ENCODE assay signal across 8 cellular contexts in genomic region chrX:139691493-139691842, GRCh38. TPM values are rescaled to one million over a fixed set of nuclear protein-coding genes. Genes with fewer than 3 reads are reported as not detected.
DNase-seq lines count a peak whose midpoint lies in the region; ATAC-seq, FAIRE-seq and TF ChIP-seq lines count a peak whose summit lies in the region.

No MANE protein-coding gene starts in this region.

- H3K27me3 ChIP-seq in H1 (replicated peaks in 1 of 4; ENCODE audit: control insufficient read depth in 3 of 4, extremely low read depth in 1 of 4, insufficient read depth in 3 of 4, low read length in 3 of 4), result peaks cover 0 to 25% (median 21%) of the 10 kb centered on the region in 4 experiments; a peak in 6 of 7 replicates
- no peaks in the 10 kb centered on the region; the same call in 1 of the 2 replicates for H3K27me3 ChIP-seq in BE2C

- H3K4me3 ChIP-seq in AG09309 (ENCODE audit: control insufficient read depth, low read depth, low read length) (peak overlapping the region; percentile 12; the same call in 1 of the 2 replicates), H1 (ENCODE audit: extremely low read depth in 1 of 4, insufficient read depth in 2 of 4, low read depth in 3 of 4, low read length in 4 of 4) (peak overlapping the region; percentile 34 to 62 (median 41); a peak in 7 of 8 replicates), BE2C (ENCODE audit: low read depth, low read length) (no peak overlapping the region)

- no peak for TF ChIP-seq EP300 in H1 (IDR thresholded peaks at IDR 0.05; ENCODE audit: borderline replicate concordance in 1 of 2, low read depth in 2 of 2, low read length in 2 of 2)

- H3K27ac ChIP-seq in H1 (ENCODE audit: low read depth, low read length), result no peak overlapping the region

- no peak for TF ChIP-seq RAD21 in H1 (IDR thresholded peaks at IDR 0.05 in 1 of 2, conservative IDR thresholded peaks at IDR 0.05 in 1 of 2; ENCODE audit: low read depth in 2 of 2, low read length in 2 of 2)

- H3K9me3 ChIP-seq in H1 (ENCODE audit: insufficient read depth in 2 of 2, low read depth in 1 of 2, low read length in 1 of 2), result no peaks in the 10 kb centered on the region
- no peaks in the 10 kb centered on the region for H3K9me3 ChIP-seq in BE2C

- H2BK120ac ChIP-seq in H1 (replicated peaks; ENCODE audit: low read depth, low read length), result no peak overlapping the region

- H3K23me2 ChIP-seq in H1 (ENCODE audit: low read depth, low read length), result peaks cover 2% of the 10 kb centered on the region; the same call in 1 of the 2 replicates

- no peak overlapping the region for H3K18ac ChIP-seq in H1 (ENCODE audit: extremely low read depth, low read length)

- 0 out of 2 replicates have a peak overlapping the region, but pooled peaks have one; percentile 32 for H2AFZ ChIP-seq in H1 (ENCODE audit: low read length)

- no peak overlapping the region for H3K9ac ChIP-seq in H1 (replicated peaks in 1 of 4; ENCODE audit: extremely low read depth in 1 of 4, low read depth in 3 of 4, low read length in 3 of 4)

- no peak overlapping the region for H2BK5ac ChIP-seq in H1 (ENCODE audit: low read depth, low read length)

- no peak overlapping the region for H4K5ac ChIP-seq in H1 (ENCODE audit: insufficient read length, low read depth, low read length)

- peak overlapping the region; percentile 84 to 85 for H3K4me2 ChIP-seq in H1 (ENCODE audit: insufficient read depth in 1 of 2, low read depth in 2 of 2, low read length in 2 of 2)

- peaks cover 0 to 6% (median 3%) of the 10 kb centered on the region in 4 experiments; a peak in 4 of 7 replicates for H3K4me1 ChIP-seq in H1 (replicated peaks in 1 of 4; ENCODE audit: control insufficient read depth in 3 of 4, insufficient read depth in 4 of 4, low read length in 3 of 4)
- no peaks in the 10 kb centered on the region for H3K4me1 ChIP-seq in BE2C

- ATAC-seq in HG02642 (IDR thresholded peaks at IDR 0.05; ENCODE audit: poor library complexity, unreplicated experiment), result peak; percentile 35
- ATAC-seq in naive thymus-derived CD8-positive, alpha-beta T cell, result no peak

- H3K36me3 Mint-ChIP-seq in naive thymus-derived CD8-positive, alpha-beta T cell, result peaks cover 5 to 7% (median 7%) of the 10 kb centered on the region in 3 donors

- TF ChIP-seq CTCF in AG09309 (IDR thresholded peaks at IDR 0.05; ENCODE audit: control insufficient read depth, insufficient read depth, low read depth, low read length, missing control alignments), result no peak
- TF ChIP-seq CTCF in H1 (IDR thresholded peaks at IDR 0.05; ENCODE audit: control extremely low read depth in 1 of 3, insufficient read depth in 1 of 3, low read depth in 1 of 3, low read length in 3 of 3), result no peak
- no peak for TF ChIP-seq CTCF in BE2C (IDR thresholded peaks at IDR 0.05; ENCODE audit: low read depth, low read length)

- no peak overlapping the region for H2BK12ac ChIP-seq in H1 (ENCODE audit: low read depth, low read length)

- H3K79me1 ChIP-seq in H1 (ENCODE audit: low read depth, low read length), result no peaks in the 10 kb centered on the region

- no peaks in the 10 kb centered on the region for H3K79me2 ChIP-seq in H1 (ENCODE audit: control insufficient read depth in 1 of 2, insufficient read depth in 2 of 2, low read length in 2 of 2)

- CTCF ChIA-PET in H1 (lab: Charles Lee; ENCODE audit: partially characterized antibody), result interaction anchor here (1.0 kb wide), 1 partner anchor 275 kb away, joined by 3 read pairs; no protein-coding TSS in a partner anchor

- H3K27ac Mint-ChIP-seq in naive thymus-derived CD8-positive, alpha-beta T cell, result no peak overlapping the region

- H4K91ac ChIP-seq in H1 (replicated peaks; ENCODE audit: insufficient read length, low read length), result no peak overlapping the region

- H3K23ac ChIP-seq in H1 (ENCODE audit: insufficient read length), result no peak overlapping the region

- H3K36me3 ChIP-seq in H1 (ENCODE audit: control insufficient read depth in 2 of 4, insufficient read depth in 4 of 4, low read length in 3 of 4) (no peaks in the 10 kb centered on the region), BE2C (no peaks in the 10 kb centered on the region)

- no peak overlapping the region for H2BK15ac ChIP-seq in H1 (ENCODE audit: low read length)

- H3K4ac ChIP-seq in H1 (replicated peaks; ENCODE audit: insufficient read length, low read depth, low read length), result no peak overlapping the region

- no peak for TF ChIP-seq POLR2A in H1 (IDR thresholded peaks at IDR 0.05; ENCODE audit: control extremely low read depth in 1 of 2, low read depth in 2 of 2, low read length in 2 of 2)

- DNase-seq in AG09309 (ENCODE audit: low read depth) (no peak), H1 (ENCODE audit: low read depth in 1 of 2, low spot score in 2 of 2) (no peak), SIG-M5 treated with dmso at 0.1 percent for 504 hours (lab: John Stamatoyannopoulos, UW; ENCODE audit: unreplicated experiment) (no peak), GF-D8 (lab: John Stamatoyannopoulos, UW) (no peak), BE2C (no peak), nucleus accumbens (lab: John Stamatoyannopoulos, UW) (no peak)
- DNase-seq in naive thymus-derived CD8-positive, alpha-beta T cell, result no peak

- POLR2A ChIA-PET in H1 (lab: Charles Lee; ENCODE audit: partially characterized antibody), result no interaction called here
- POLR2A ChIA-PET in naive thymus-derived CD8-positive, alpha-beta T cell (lab: Charles Lee), result no interaction called here

- H3K14ac ChIP-seq in H1 (ENCODE audit: insufficient read length), result no peak overlapping the region

- H3K4me1 Mint-ChIP-seq in naive thymus-derived CD8-positive, alpha-beta T cell, result peaks cover 0 to 7% (median 1%) of the 10 kb centered on the region in 4 donors

- no peaks in the 10 kb centered on the region for H4K20me1 ChIP-seq in H1 (replicated peaks in 1 of 2; ENCODE audit: control insufficient read depth in 1 of 2, insufficient read depth in 2 of 2, low read length in 2 of 2)

- H3K9me3 Mint-ChIP-seq in naive thymus-derived CD8-positive, alpha-beta T cell, result peaks cover 0 to 7% (median 4%) of the 10 kb centered on the region in 9 donors

- peak overlapping the region in 6 of 10 donors; percentile 16 to 70 (median 44) for H3K4me3 Mint-ChIP-seq in naive thymus-derived CD8-positive, alpha-beta T cell

- FAIRE-seq in H1 (lab: Jason Lieb, UNC), result no peak

- H3K56ac ChIP-seq in H1 (replicated peaks; ENCODE audit: insufficient read length, low read depth, low read length), result no peak overlapping the region

- WGBS in H1 (ENCODE audit: extremely low coverage in 1 of 2, insufficient coverage in 1 of 2, insufficient read length in 1 of 2, insufficient replicate concordance in 2 of 2, low coverage in 1 of 2, low lambda C conversion rate in 2 of 2, missing lambda C conversion rate in 1 of 2), 2 experiments, result 9% methylated on average over 10 of the region's 23 CpGs; no CpG with 5 or more reads in 1 of the 2 experiments

- H2BK20ac ChIP-seq in H1 (ENCODE audit: low read length), result no peak overlapping the region

- H4K8ac ChIP-seq in H1 (ENCODE audit: extremely low read depth, insufficient read depth, low read length), result no peak overlapping the region

- no peak overlapping the region for H2AK5ac ChIP-seq in H1 (ENCODE audit: low read depth, low read length)

- H3K27me3 Mint-ChIP-seq in naive thymus-derived CD8-positive, alpha-beta T cell, result peaks cover 3 to 13% (median 10%) of the 10 kb centered on the region in 5 donors

TF ChIP-seq in H1, 55 proteins besides CTCF, POLR2A, EP300 and RAD21:
- TF ChIP-seq TAF7 (optimal IDR thresholded peaks at IDR 0.05; ENCODE audit: borderline replicate concordance, low read depth, low read length), result no peak
- TF ChIP-seq BCL11A (IDR thresholded peaks at IDR 0.05; ENCODE audit: low read depth in 2 of 2, low read length in 2 of 2), result no peak
- no peak for TF ChIP-seq GABPA (IDR thresholded peaks at IDR 0.05; ENCODE audit: borderline replicate concordance, insufficient read depth, low read length)
- TF ChIP-seq RNF2 (IDR thresholded peaks at IDR 0.05; ENCODE audit: borderline replicate concordance, low read depth, low read length, missing control alignments, poor library complexity, severe bottlenecking), result no peak
- no peak for TF ChIP-seq KDM5A (IDR thresholded peaks at IDR 0.05; ENCODE audit: low read length)
- no peak for TF ChIP-seq CEBPB (IDR thresholded peaks at IDR 0.05; ENCODE audit: low read depth, low read length)
- no peak for TF ChIP-seq HDAC6 (IDR thresholded peaks at IDR 0.05; ENCODE audit: low read depth, low read length)
- TF ChIP-seq RBBP5 (IDR thresholded peaks at IDR 0.05; ENCODE audit: borderline replicate concordance, low read depth, low read length), result no peak
- TF ChIP-seq YY1 (IDR thresholded peaks at IDR 0.05; ENCODE audit: low read depth, low read length), result no peak
- no peak for TF ChIP-seq SP4 (IDR thresholded peaks at IDR 0.05; ENCODE audit: low read length)
- TF ChIP-seq FOSL1 (IDR thresholded peaks at IDR 0.05; ENCODE audit: insufficient read depth, low read depth, low read length), result no peak
- no peak for TF ChIP-seq SIX5 (IDR thresholded peaks at IDR 0.05; ENCODE audit: low read depth, low read length)
- no peak for TF ChIP-seq BRCA1 (IDR thresholded peaks at IDR 0.05; ENCODE audit: low read depth, low read length)
- no peak for TF ChIP-seq SRF (IDR thresholded peaks at IDR 0.05; ENCODE audit: low read depth, low read length)
- no peak for TF ChIP-seq POU5F1 (IDR thresholded peaks at IDR 0.05; ENCODE audit: low read depth, low read length)
- TF ChIP-seq EZH2 (IDR thresholded peaks at IDR 0.05; ENCODE audit: low read depth, low read length, severe bottlenecking), result no peak

RNA-seq across cellular contexts. Expression of gene MCF2, which starts 16.5 kb away (rescaled TPM):
- 0.71 and 0.96 TPM in 2 replicates for total RNA-seq in H1 (2021; fragmentation: NEBNext Ultra II Directional; extraction: Animal tissue kit (Norgen Biotek cat#: 25700))
- polyA plus RNA-seq in H1 (2011; rRNA removed), result 0.09 and 0.30 TPM in 2 replicates
- polyA plus RNA-seq in H1 (2011; cell fraction: cytosol; rRNA removed), result 0.50 TPM
- polyA plus RNA-seq in H1 (2011; cell fraction: nucleus; rRNA removed), result 0.34 TPM
- 0.23 to 0.81 TPM (median 0.38 TPM) in 4 replicates for polyA plus RNA-seq in H1 (2012, experiment 1 of 2)
- 0.10 TPM for polyA plus RNA-seq in H1 (2012, experiment 2 of 2)
- 0.69 TPM for polyA plus RNA-seq in H1 (2013, experiment 1 of 2)
- polyA plus RNA-seq in H1 (2013, experiment 2 of 2), result 0.77 TPM
- 0.09 and 0.41 TPM in 2 replicates for polyA minus RNA-seq in H1 (2011; rRNA and poly(A)+ RNA removed)
- polyA minus RNA-seq in H1 (2011; cell fraction: cytosol; rRNA and poly(A)+ RNA removed), result not detected
- polyA minus RNA-seq in H1 (2011; cell fraction: nucleus; rRNA and poly(A)+ RNA removed), result 0.70 TPM
- 1 to 10 TPM; 1.3 to 1.5 TPM for total RNA-seq in naive thymus-derived CD8-positive, alpha-beta T cell
- polyA plus RNA-seq in naive thymus-derived CD8-positive, alpha-beta T cell, result under 1 TPM in 2 of 3 donors, not detected in 1; 0.13 to 0.39 TPM
- not detected for polyA plus RNA-seq in BE2C (2012; ENCODE audit: insufficient read depth, insufficient read length, low read depth)
